1 cellular context compared by ENCODE assay signal in genomic region chr12:123148223-123148622, GRCh38.
TF ChIP-seq lines count a peak whose summit lies in the region.

No MANE protein-coding gene starts in this region.

TF ChIP-seq in WTC11, 78 proteins besides CTCF, POLR2A, EP300 and RAD21 (continued from another document):
- TF ChIP-seq ZNF281 (CRISPR knock-in tag; IDR thresholded peaks at IDR 0.05) (no peak), ETV6 (CRISPR knock-in tag; IDR thresholded peaks at IDR 0.05) (no peak), FOXP1 (CRISPR knock-in tag; IDR thresholded peaks at IDR 0.05; ENCODE audit: borderline replicate concordance) (no peak), CREM (CRISPR knock-in tag; IDR thresholded peaks at IDR 0.05) (no peak), OVOL2 (CRISPR knock-in tag; IDR thresholded peaks at IDR 0.05; ENCODE audit: borderline replicate concordance) (no peak), SMAD3 (CRISPR knock-in tag; IDR thresholded peaks at IDR 0.05; ENCODE audit: borderline replicate concordance) (no peak), USF1 (CRISPR knock-in tag; IDR thresholded peaks at IDR 0.05) (no peak), ZMAT4 (CRISPR knock-in tag; IDR thresholded peaks at IDR 0.05) (no peak), MAX (CRISPR knock-in tag; IDR thresholded peaks at IDR 0.05) (no peak), E2F1 (CRISPR knock-in tag; IDR thresholded peaks at IDR 0.05) (no peak), E2F4 (CRISPR knock-in tag; IDR thresholded peaks at IDR 0.05; ENCODE audit: borderline replicate concordance, low read depth) (no peak)
